ENCODE assay signal across 1 cellular context in the genomic region with DNA sequence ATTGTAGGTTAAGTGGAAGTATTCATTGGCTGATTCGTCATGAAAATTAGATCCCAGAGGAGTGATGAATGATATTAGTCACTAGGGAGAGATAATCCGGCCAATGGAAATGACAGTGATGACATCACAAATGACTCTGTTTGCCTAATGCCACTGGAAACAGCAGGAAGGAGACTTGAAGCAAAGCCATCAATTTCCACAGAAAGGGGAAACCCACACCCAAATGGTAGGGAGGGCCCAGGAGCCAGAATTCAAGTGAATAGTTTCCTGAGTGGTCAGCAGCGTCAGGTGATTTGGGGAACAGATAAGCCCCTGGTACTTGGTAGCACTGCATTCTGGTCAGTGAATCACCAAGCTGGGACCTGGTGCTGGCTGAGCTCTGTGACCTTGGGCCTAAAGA.
TF ChIP-seq lines count a peak whose summit lies in the region.

No MANE protein-coding gene starts in this region.

TF ChIP-seq in IMR-90, 13 proteins besides CTCF, POLR2A, EP300 and RAD21 (continued from another document):
- TF ChIP-seq BHLHE40 (IDR thresholded peaks at IDR 0.05; ENCODE audit: low read depth, low read length) (no peak), FOS (IDR thresholded peaks at IDR 0.05; ENCODE audit: low read depth, low read length) (no peak), MAFK (IDR thresholded peaks at IDR 0.05; ENCODE audit: low read depth, low read length) (no peak)
- TF ChIP-seq, protein P1, sequence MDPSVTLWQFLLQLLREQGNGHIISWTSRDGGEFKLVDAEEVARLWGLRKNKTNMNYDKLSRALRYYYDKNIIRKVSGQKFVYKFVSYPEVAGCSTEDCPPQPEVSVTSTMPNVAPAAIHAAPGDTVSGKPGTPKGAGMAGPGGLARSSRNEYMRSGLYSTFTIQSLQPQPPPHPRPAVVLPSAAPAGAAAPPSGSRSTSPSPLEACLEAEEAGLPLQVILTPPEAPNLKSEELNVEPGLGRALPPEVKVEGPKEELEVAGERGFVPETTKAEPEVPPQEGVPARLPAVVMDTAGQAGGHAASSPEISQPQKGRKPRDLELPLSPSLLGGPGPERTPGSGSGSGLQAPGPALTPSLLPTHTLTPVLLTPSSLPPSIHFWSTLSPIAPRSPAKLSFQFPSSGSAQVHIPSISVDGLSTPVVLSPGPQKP (IDR thresholded peaks at IDR 0.05; ENCODE audit: borderline replicate concordance, low read depth, low read length): no peak
TF ChIP-seq in IMR-90: peak in this region for 0.
